13 cellular contexts compared by ENCODE assay signal in the genomic region with DNA sequence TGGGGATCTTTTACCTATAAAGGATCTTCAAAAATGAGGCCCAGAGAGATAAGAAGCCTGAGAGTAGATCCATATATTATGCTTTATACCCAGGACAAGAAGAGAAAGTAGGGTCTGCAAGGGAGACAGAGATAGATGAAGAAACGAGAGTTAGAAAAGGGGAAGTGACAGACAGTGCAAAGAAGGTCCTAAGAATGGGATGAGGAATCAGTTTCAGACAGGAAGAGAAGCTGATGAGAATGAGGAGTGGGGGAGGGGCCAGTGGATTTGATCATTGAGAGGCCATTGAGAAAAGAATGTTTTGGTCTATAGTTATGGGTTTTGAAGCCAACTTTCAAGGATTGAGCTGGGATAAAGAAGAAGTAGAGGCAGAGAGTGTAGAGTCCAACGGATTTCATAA. TPM values are rescaled to one million over a fixed set of nuclear protein-coding genes. Genes with fewer than 3 reads are reported as not detected.
DNase-seq lines count a peak whose midpoint lies in the region; ATAC-seq and TF ChIP-seq lines count a peak whose summit lies in the region.
"Had no signal": no experiment of that assay in that cellular context is flagged by ENCODE, and none has a peak within 500 bp of the region (broad histone marks: within the 10 kb centered on the region; RNA-seq: fewer than 3 reads in every experiment).

No MANE protein-coding gene starts in this region.

- peak; percentile 86 for ATAC-seq in GM18502 (IDR thresholded peaks at IDR 0.05; ENCODE audit: poor library complexity, unreplicated experiment)
- ATAC-seq in GM21526 (IDR thresholded peaks at IDR 0.05; ENCODE audit: low FRiP score, unreplicated experiment): peak; percentile 69
- ATAC-seq in HG03469 (IDR thresholded peaks at IDR 0.05; ENCODE audit: unreplicated experiment): peak; percentile 59
- ATAC-seq in omental fat pad (ENCODE audit: low FRiP score): no peak

- H3K27me3 ChIP-seq in adrenal gland: no peaks in the 10 kb centered on the region

- TF ChIP-seq POLR2A in adrenal gland (IDR thresholded peaks at IDR 0.05): no peak

- H3K4me1 ChIP-seq in adrenal gland (replicated peaks in 1 of 2): peaks cover 0 to 3% of the 10 kb centered on the region in 2 donors

- no peaks in the 10 kb centered on the region for H3K9me3 ChIP-seq in adrenal gland (replicated peaks in 1 of 3)

- DNase-seq in adrenal gland (peak in 4 of 7 donors; percentile 29 to 63 (median 44)), NCI-H2107 treated with DMSO at 0.1 percent for 48 hours (lab: John Stamatoyannopoulos, UW; ENCODE audit: unreplicated experiment) (no peak), GOT3 (lab: John Stamatoyannopoulos, UW) (no peak), omental fat pad (ENCODE audit: low spot score) (no peak)
- no peak for DNase-seq in activated CD4-positive, alpha-beta T cell treated with anti-CD3 and anti-CD28 coated beads for 1 hour
- DNase-seq: activated effector memory CD4-positive, alpha-beta T cell treated with anti-CD3 and anti-CD28 coated beads, Interleukin-2, amount 50 U/mL, for 16 hours; NCI-H446 treated with DMSO at 0.1 percent for 48 hours; small intestine; stimulated activated naive CD4-positive, alpha-beta T cell had no signal

- H3K4me3 ChIP-seq in adrenal gland: no peak overlapping the region

- intact Hi-C loops in adrenal gland (cut with DNase I): no loop called here

- WGBS in adrenal gland, 4 donors: 59 to 64% (median 63%) methylated on average over 2 of the region's 2 CpGs

- no peak for TF ChIP-seq CTCF in adrenal gland (IDR thresholded peaks at IDR 0.05)
- TF ChIP-seq CTCF in omental fat pad (IDR thresholded peaks at IDR 0.05): no peak

- H3K36me3 ChIP-seq in adrenal gland (replicated peaks in 1 of 2): no peaks in the 10 kb centered on the region

- peak overlapping the region in 2 of 5 donors; percentile 5 to 31 for H3K27ac ChIP-seq in adrenal gland

RNA-seq across cellular contexts. Expression of a gene that starts 46.8 kb away (rescaled TPM):
- total RNA-seq in adrenal gland (1 to 10 TPM in 1 of 8 donors, under 1 TPM in 6, not detected in 1; 0.14 to 1.4 (median 0.61) TPM), omental fat pad (10 to 100 TPM in 1 of 4 donors, 1 to 10 TPM in 3; 1.6 to 16.3 (median 6.0) TPM)
- under 1 TPM; 0.08 to 0.13 (median 0.09) TPM for polyA plus RNA-seq in adrenal gland
- total RNA-seq: HT-29 had no signal

Comparison
In these comparisons a context has a peak if more than half of its experiments do, and no peak if none do; other contexts are left out.
1. DNase-seq: peak in adrenal gland (4 of 7); none in NCI-H2107 treated with DMSO at 0.1 percent for 48 hours (single experiment), GOT3 (single experiment), omental fat pad (single experiment) and activated CD4-positive, alpha-beta T cell treated with anti-CD3 and anti-CD28 coated beads for 1 hour (single experiment).